ENCODE assay signal across 14 cellular contexts in the genomic region with DNA sequence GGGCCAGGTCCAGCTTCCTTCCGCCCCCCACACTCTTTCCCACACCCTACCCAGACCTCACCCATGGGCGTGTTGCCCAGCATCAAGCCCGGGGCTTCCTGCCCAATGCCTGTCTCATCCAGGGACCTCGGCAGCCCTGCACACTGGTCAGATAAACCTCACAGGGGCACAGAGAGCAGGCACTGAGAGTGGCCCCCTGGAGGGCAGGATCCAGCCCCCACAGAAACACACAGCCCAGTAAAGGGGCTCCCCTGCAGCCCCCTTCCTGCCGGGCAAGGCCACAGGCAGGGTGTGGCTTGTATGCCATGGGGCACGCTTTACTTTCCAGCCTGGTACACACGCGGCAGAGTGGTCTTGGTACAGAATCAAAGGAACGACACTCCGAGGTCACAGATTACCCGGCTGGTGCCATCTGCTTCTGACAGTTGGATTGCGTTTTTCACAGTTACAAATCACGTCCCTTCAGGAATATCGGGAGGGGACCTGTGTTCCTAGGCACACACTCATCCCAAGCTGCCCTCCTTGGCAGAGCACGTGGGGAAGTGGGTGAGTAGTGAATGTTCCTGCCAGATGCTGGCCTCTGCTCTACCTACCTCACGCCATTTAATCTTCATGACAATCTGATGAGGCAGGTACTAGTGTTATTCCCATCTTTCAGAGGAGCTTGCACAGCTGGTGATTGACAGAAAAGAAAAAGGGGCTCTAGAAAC. TPM values are rescaled to one million over a fixed set of nuclear protein-coding genes. Genes with fewer than 3 reads are reported as not detected.
DNase-seq lines count a peak whose midpoint lies in the region; TF ChIP-seq lines count a peak whose summit lies in the region.
"Had no signal": no experiment of that assay in that cellular context is flagged by ENCODE, and none has a peak within 500 bp of the region (broad histone marks: within the 10 kb centered on the region; RNA-seq: fewer than 3 reads in every experiment).

No MANE protein-coding gene starts in this region.

- TF ChIP-seq CTCF in WERI-Rb-1 (IDR thresholded peaks at IDR 0.05; ENCODE audit: low read depth, low read length) (no peak), type B pancreatic cell (conservative IDR thresholded peaks at IDR 0.05) (no peak)

- H3K27ac ChIP-seq in WERI-Rb-1 = peak overlapping the region; percentile 58
- H3K27ac ChIP-seq: 22Rv1, body of pancreas had no signal

- H3K36me3 Mint-ChIP-seq in type B pancreatic cell = no peaks in the 10 kb centered on the region
- H3K36me3 Mint-ChIP-seq: memory B cell had no signal

- DNase-seq in NCI-H82 (lab: John Stamatoyannopoulos, UW) (peak; percentile 33), NCI-H82 treated with DMSO at 0.1 percent for 48 hours (lab: John Stamatoyannopoulos, UW; ENCODE audit: unreplicated experiment) (no peak), HT1080 (ENCODE audit: low read depth) (peak; percentile 18), WERI-Rb-1 (peak; percentile 46), mesenteric fat pad (ENCODE audit: low spot score) (peak; percentile 69), kidney glomerular epithelial cell (lab: John Stamatoyannopoulos, UW) (no peak), type B pancreatic cell (ENCODE audit: extremely low spot score, unreplicated experiment) (no peak), NCI-H774 (lab: John Stamatoyannopoulos, UW) (no peak)
- DNase-seq: body of pancreas, MV-4-11 had no signal

- H3K27me3 Mint-ChIP-seq in type B pancreatic cell = peaks cover 5% of the 10 kb centered on the region
- H3K27me3 Mint-ChIP-seq: memory B cell had no signal

- no peaks in the 10 kb centered on the region for H3K4me1 Mint-ChIP-seq in type B pancreatic cell (ENCODE audit: unreplicated experiment)

- no peaks in the 10 kb centered on the region for H3K36me3 ChIP-seq in WERI-Rb-1

- no peaks in the 10 kb centered on the region for H3K9me3 Mint-ChIP-seq in type B pancreatic cell
- H3K9me3 Mint-ChIP-seq: memory B cell had no signal

- H3K27me3 ChIP-seq in WERI-Rb-1 (ENCODE audit: insufficient read depth, low read depth, severe bottlenecking) = no peaks in the 10 kb centered on the region
- H3K27me3 ChIP-seq: body of pancreas had no signal

- H3K4me3 Mint-ChIP-seq in type B pancreatic cell = no peak overlapping the region
- H3K4me3 Mint-ChIP-seq: memory B cell had no signal

- no peak overlapping the region for H3K27ac Mint-ChIP-seq in type B pancreatic cell
- H3K27ac Mint-ChIP-seq: memory B cell had no signal

- no peak overlapping the region for H3K4me3 ChIP-seq in WERI-Rb-1 (ENCODE audit: low read depth, low read length)
- H3K4me3 ChIP-seq: body of pancreas had no signal

- H3K9me3 ChIP-seq in WERI-Rb-1 (ENCODE audit: severe bottlenecking) = peaks cover 4% of the 10 kb centered on the region
- H3K9me3 ChIP-seq: body of pancreas had no signal

RNA-seq across cellular contexts. Expression of gene CD5, which starts 20.0 kb away (rescaled TPM):
- not detected in 2 replicates for total RNA-seq in HT1080 (2014; rRNA removed; shearing (Covaris generic))
- polyA plus RNA-seq in HT1080 (2015; cell fraction: cytosol; rRNA removed) = not detected in 2 replicates
- not detected in 2 replicates for polyA plus RNA-seq in HT1080 (2015; cell fraction: nucleus; rRNA removed)
- 0.26 TPM for total RNA-seq in mesenteric fat pad
- not detected in 2 replicates for total RNA-seq in type B pancreatic cell (ENCODE audit: low replicate concordance)
- total RNA-seq: fibroblast of villous mesenchyme, temporal lobe had no signal

Comparison
In these comparisons a context has a peak if more than half of its experiments do, and no peak if none do; other contexts are left out.
1. DNase-seq: peak in NCI-H82 (single experiment), HT1080 (single experiment), WERI-Rb-1 (single experiment) and mesenteric fat pad (single experiment); none in NCI-H82 treated with DMSO at 0.1 percent for 48 hours (single experiment), kidney glomerular epithelial cell (single experiment), type B pancreatic cell (single experiment) and NCI-H774 (single experiment).